Comparison of ENCODE assay signal across 2 cellular contexts in the genomic region with DNA sequence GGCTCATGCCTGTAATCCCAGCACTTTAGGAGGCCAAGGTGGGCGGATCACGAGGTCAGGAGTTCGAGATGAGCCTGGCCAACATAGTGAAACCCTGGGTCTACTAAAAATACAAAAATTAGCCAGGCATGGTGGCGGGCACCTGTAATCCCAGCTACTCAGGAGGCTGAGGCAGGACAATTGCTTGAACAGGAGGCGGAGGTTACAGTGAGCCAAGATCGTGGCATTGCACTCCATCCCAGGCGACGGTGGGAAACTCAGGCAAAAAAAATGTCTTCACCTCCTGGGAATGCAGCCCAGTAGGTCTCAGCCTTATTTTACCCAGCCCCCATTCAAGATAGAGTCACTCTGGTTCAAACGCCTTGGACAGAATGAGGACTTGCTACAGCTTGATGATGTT. TPM values are rescaled to one million over a fixed set of nuclear protein-coding genes. Genes with fewer than 3 reads are reported as not detected.
"Had no signal": no experiment of that assay in that cellular context is flagged by ENCODE, and none has a peak within 500 bp of the region (broad histone marks: within the 10 kb centered on the region; RNA-seq: fewer than 3 reads in every experiment).

No MANE protein-coding gene starts in this region.

RNA-seq across cellular contexts. Expression of a gene that starts 26.3 kb away (rescaled TPM):
- total RNA-seq: H4, IMR-90 had no signal
